Comparison of ENCODE assay signal across 8 cellular contexts in genomic region chr12:64673490-64674169, GRCh38.
DNase-seq lines count a peak whose midpoint lies in the region; TF ChIP-seq lines count a peak whose summit lies in the region.

No MANE protein-coding gene starts in this region.

- peak overlapping the region; percentile 72 for H3K4me3 Mint-ChIP-seq in activated naive CD8-positive, alpha-beta T cell

- H3K9ac ChIP-seq in BLaER1 treated with 17β-estradiol and CSF1 and Interleukin-3, amounts not matched to agents 10 nM and 100 nM, result peak overlapping the region in 4 of 11 experiments; percentile 2 to 39 (median 8); a peak in 2 of 22 replicates
- peak overlapping the region; percentile 4 for H3K9ac ChIP-seq in mucosa of stomach (ENCODE audit: low read length)

- no peaks in the 10 kb centered on the region for H3K27me3 Mint-ChIP-seq in activated naive CD8-positive, alpha-beta T cell

- H3K4me1 ChIP-seq in BLaER1 treated with 17β-estradiol and CSF1 and Interleukin-3, amounts not matched to agents 10 nM and 100 nM, result peaks cover 85 to 99% (median 97%) of the 10 kb centered on the region in 10 experiments
- peaks cover 71% of the 10 kb centered on the region for H3K4me1 ChIP-seq in mucosa of stomach (ENCODE audit: control insufficient read depth, insufficient read depth, low read length)

- peak overlapping the region; percentile 73 to 96 (median 89) for H3K4me2 ChIP-seq in BLaER1 treated with 17β-estradiol and CSF1 and Interleukin-3, amounts not matched to agents 10 nM and 100 nM

- H3K27ac Mint-ChIP-seq in activated naive CD8-positive, alpha-beta T cell, result peak overlapping the region; percentile 98

- no peak overlapping the region for H3K4me3 ChIP-seq in BLaER1 treated with 17β-estradiol and CSF1 and Interleukin-3, amounts not matched to agents 10 nM and 100 nM
- no peak overlapping the region for H3K4me3 ChIP-seq in LNCaP clone FGC (ENCODE audit: low read depth, low read length)
- H3K4me3 ChIP-seq in mucosa of stomach (ENCODE audit: low read length), result no peak overlapping the region

- DNase-seq in LNCaP clone FGC (ENCODE audit: low read depth), result peak; percentile 67
- no peak for DNase-seq in pons (ENCODE audit: low spot score)
- DNase-seq in SKM-1 (lab: John Stamatoyannopoulos, UW; ENCODE audit: unreplicated experiment), result no peak
- no peak for DNase-seq in activated effector memory CD4-positive, alpha-beta T cell treated with anti-CD3 and anti-CD28 coated beads, Interleukin-2, amount 50 U/mL, for 16 hours
- DNase-seq in CD1c-positive myeloid dendritic cell (ENCODE audit: extremely low spot score), result no peak

- peaks cover 90% of the 10 kb centered on the region for H3K4me1 Mint-ChIP-seq in activated naive CD8-positive, alpha-beta T cell (ENCODE audit: low read depth)

- no peaks in the 10 kb centered on the region for H3K36me3 Mint-ChIP-seq in activated naive CD8-positive, alpha-beta T cell

- peak overlapping the region in 8 of 11 experiments; percentile 24 to 64 (median 42); a peak in 14 of 22 replicates for H3K27ac ChIP-seq in BLaER1 treated with 17β-estradiol and CSF1 and Interleukin-3, amounts not matched to agents 10 nM and 100 nM

- peaks cover 23 to 99% (median 97%) of the 10 kb centered on the region in 11 experiments; a peak in 21 of 22 replicates for H4K20me1 ChIP-seq in BLaER1 treated with 17β-estradiol and CSF1 and Interleukin-3, amounts not matched to agents 10 nM and 100 nM

- no peaks in the 10 kb centered on the region for H3K27me3 ChIP-seq in BLaER1 treated with 17β-estradiol and CSF1 and Interleukin-3, amounts not matched to agents 10 nM and 100 nM
- no peaks in the 10 kb centered on the region for H3K27me3 ChIP-seq in mucosa of stomach (ENCODE audit: control insufficient read depth, insufficient read depth, low read length)

- peaks cover 0 to 44% (median 18%) of the 10 kb centered on the region in 11 experiments; a peak in 10 of 22 replicates for H3K36me3 ChIP-seq in BLaER1 treated with 17β-estradiol and CSF1 and Interleukin-3, amounts not matched to agents 10 nM and 100 nM
- H3K36me3 ChIP-seq in mucosa of stomach (ENCODE audit: control insufficient read depth, insufficient read depth, low read length), result no peaks in the 10 kb centered on the region

- H3K9me3 ChIP-seq in BLaER1 treated with 17β-estradiol and CSF1 and Interleukin-3, amounts not matched to agents 10 nM and 100 nM (replicated peaks in 1 of 11), result no peaks in the 10 kb centered on the region
- no peaks in the 10 kb centered on the region for H3K9me3 ChIP-seq in mucosa of stomach (ENCODE audit: control insufficient read depth, low read length)

- TF ChIP-seq CTCF in LNCaP clone FGC (IDR thresholded peaks at IDR 0.05; ENCODE audit: control insufficient read depth, extremely low read depth, insufficient read depth), result no peak

- H3K9me3 Mint-ChIP-seq in activated naive CD8-positive, alpha-beta T cell (ENCODE audit: low read depth), result no peaks in the 10 kb centered on the region
